2 cellular contexts compared by ENCODE assay signal in genomic region chr7:84906889-84907288, GRCh38.
TF ChIP-seq lines count a peak whose summit lies in the region.

No MANE protein-coding gene starts in this region.

TF ChIP-seq in GM23338, 12 proteins besides CTCF, POLR2A, EP300 and RAD21:
- TF ChIP-seq REST (IDR thresholded peaks at IDR 0.05; ENCODE audit: unreplicated experiment) (no peak), STAT1 (IDR thresholded peaks at IDR 0.05; ENCODE audit: unreplicated experiment) (no peak), POLR2AphosphoS5 (IDR thresholded peaks at IDR 0.05; ENCODE audit: low read depth) (no peak), EZH2phosphoT487 (IDR thresholded peaks at IDR 0.05; ENCODE audit: unreplicated experiment) (no peak), ZNF114 (CRISPR knock-in tag; IDR thresholded peaks at IDR 0.05) (no peak), ZNF462 (CRISPR knock-in tag; IDR thresholded peaks at IDR 0.05) (no peak), NANOG (IDR thresholded peaks at IDR 0.05; ENCODE audit: borderline replicate concordance) (no peak), EZH2 (IDR thresholded peaks at IDR 0.05; ENCODE audit: low read depth, unreplicated experiment) (no peak), ZNF331 (CRISPR knock-in tag; IDR thresholded peaks at IDR 0.05; ENCODE audit: low read depth) (no peak), CREB1 (CRISPR knock-in tag; IDR thresholded peaks at IDR 0.05; ENCODE audit: low read depth) (no peak), ETS1 (IDR thresholded peaks at IDR 0.05) (no peak), JUNB (IDR thresholded peaks at IDR 0.05; ENCODE audit: unreplicated experiment) (no peak)

TF ChIP-seq in K562, 482 proteins besides CTCF, POLR2A, EP300 and RAD21 (continued from another document and continues in another):
- TF ChIP-seq CREB3L1 (IDR thresholded peaks at IDR 0.05; ENCODE audit: borderline replicate concordance, low read depth) (no peak), ZZZ3 (IDR thresholded peaks at IDR 0.05) (no peak), NKRF (IDR thresholded peaks at IDR 0.05; ENCODE audit: borderline replicate concordance) (no peak), ZBED1 (IDR thresholded peaks at IDR 0.05) (no peak), ELF2 (CRISPR knock-in tag; IDR thresholded peaks at IDR 0.05) (no peak), MEIS2 (IDR thresholded peaks at IDR 0.05; ENCODE audit: partially characterized antibody) (peak; percentile 8), HDAC3 (IDR thresholded peaks at IDR 0.05; ENCODE audit: borderline replicate concordance, partially characterized antibody) (no peak), MIER1 (IDR thresholded peaks at IDR 0.05; ENCODE audit: low read depth) (no peak), CREB5 (CRISPR knock-in tag; IDR thresholded peaks at IDR 0.05) (no peak), FOXA3 (CRISPR knock-in tag; conservative IDR thresholded peaks at IDR 0.05 in 1 of 2, IDR thresholded peaks at IDR 0.05 in 1 of 2) (no peak), FUS (optimal IDR thresholded peaks at IDR 0.05; ENCODE audit: low read depth, low read length) (no peak), TCF7L2 (IDR thresholded peaks at IDR 0.05; ENCODE audit: low read depth, low read length) (no peak), CHD7 (IDR thresholded peaks at IDR 0.05; ENCODE audit: low read depth, low read length) (no peak), MTA3 (IDR thresholded peaks at IDR 0.05; ENCODE audit: borderline replicate concordance) (no peak), FOXK2 (conservative IDR thresholded peaks at IDR 0.05 in 1 of 2, IDR thresholded peaks at IDR 0.05 in 1 of 2; ENCODE audit: low read depth in 2 of 2) (peak in 1 of 2 experiments; percentile 64; a peak in 2 of 4 replicates), HNRNPUL1 (IDR thresholded peaks at IDR 0.05; ENCODE audit: low read length) (no peak), ELK1 (CRISPR knock-in tag; IDR thresholded peaks at IDR 0.05) (no peak), MAFF (IDR thresholded peaks at IDR 0.05; ENCODE audit: low read length) (no peak), ZNF655 (CRISPR knock-in tag; IDR thresholded peaks at IDR 0.05) (no peak), ZNF57 (CRISPR knock-in tag; IDR thresholded peaks at IDR 0.05) (no peak), PHB2 (IDR thresholded peaks at IDR 0.05; ENCODE audit: low read depth) (no peak), PKNOX1 (IDR thresholded peaks at IDR 0.05) (peak; percentile 34; the same call in 1 of the 2 replicates), CUX1 (CRISPR knock-in tag; IDR thresholded peaks at IDR 0.05) (no peak)
